20 cellular contexts compared by ENCODE assay signal in genomic region chr11:10355257-10355661, GRCh38. TPM values are rescaled to one million over a fixed set of nuclear protein-coding genes. Genes with fewer than 3 reads are reported as not detected.
DNase-seq lines count a peak whose midpoint lies in the region; ATAC-seq and TF ChIP-seq lines count a peak whose summit lies in the region.
"Had no signal": no experiment of that assay in that cellular context is flagged by ENCODE, and none has a peak within 500 bp of the region (broad histone marks: within the 10 kb centered on the region; RNA-seq: fewer than 3 reads in every experiment).

No MANE protein-coding gene starts in this region.

- no peak overlapping the region for H3K4me3 Mint-ChIP-seq in activated naive CD8-positive, alpha-beta T cell treated with anti-CD3 and anti-CD28 coated beads for 36 hours
- H3K4me3 Mint-ChIP-seq in naive thymus-derived CD4-positive, alpha-beta T cell: no peak overlapping the region
- H3K4me3 Mint-ChIP-seq: activated CD8-positive, alpha-beta memory T cell treated with anti-CD3 and anti-CD28 coated beads, Interleukin-2, amount 10 ng/mL, durations not matched to agents 7 days and 5 days; natural killer cell; T-helper 1 cell treated with Interleukin-12 subunit alpha and Interleukin-12 subunit beta and Interleukin-4 antibody, amounts not matched to agents 30 μg/mL and 1 μg/mL, for 36 hours had no signal

- peaks cover 3 to 5% of the 10 kb centered on the region in 2 donors for H3K27me3 ChIP-seq in naive thymus-derived CD4-positive, alpha-beta T cell (ENCODE audit: control insufficient read depth in 2 of 2, insufficient read depth in 2 of 2, low read length in 2 of 2)
- H3K27me3 ChIP-seq: esophagus squamous epithelium had no signal

- intact Hi-C loops in naive thymus-derived CD4-positive, alpha-beta T cell (cut with micrococcal nuclease): no loop called here

- no peaks in the 10 kb centered on the region for H3K4me1 ChIP-seq in naive thymus-derived CD4-positive, alpha-beta T cell (ENCODE audit: control insufficient read depth in 2 of 2, insufficient read depth in 2 of 2, low read length in 2 of 2)

- H3K27ac ChIP-seq in naive thymus-derived CD4-positive, alpha-beta T cell (ENCODE audit: low read depth, low read length): no peak overlapping the region
- H3K27ac ChIP-seq: lower lobe of right lung had no signal

- H3K4me3 ChIP-seq in fibroblast of mammary gland (ENCODE audit: control insufficient read depth, low read depth, low read length) (no peak overlapping the region), skeletal muscle cell (ENCODE audit: low read depth, low read length) (no peak overlapping the region)
- no peak overlapping the region for H3K4me3 ChIP-seq in naive thymus-derived CD4-positive, alpha-beta T cell (ENCODE audit: low read length)
- H3K4me3 ChIP-seq: esophagus squamous epithelium, lower lobe of right lung had no signal

- ATAC-seq in naive thymus-derived CD4-positive, alpha-beta T cell: no peak
- ATAC-seq in GM19035 (IDR thresholded peaks at IDR 0.05; ENCODE audit: unreplicated experiment): no peak
- ATAC-seq: activated CD4-positive, CD25-positive, alpha-beta regulatory T cell treated with anti-CD3 and anti-CD28 coated beads, Interleukin-2, amount 50 U/mL, for 24 hours; activated CD8-positive, alpha-beta memory T cell treated with anti-CD3 and anti-CD28 coated beads, Interleukin-2, amount 10 ng/mL, durations not matched to agents 7 days and 5 days; lower lobe of right lung; natural killer cell had no signal

- H3K27me3 Mint-ChIP-seq in activated naive CD8-positive, alpha-beta T cell treated with anti-CD3 and anti-CD28 coated beads for 36 hours: peaks cover 24% of the 10 kb centered on the region
- peaks cover 20 to 44% (median 32%) of the 10 kb centered on the region in 5 donors for H3K27me3 Mint-ChIP-seq in naive thymus-derived CD4-positive, alpha-beta T cell

- H3K36me3 Mint-ChIP-seq in activated naive CD8-positive, alpha-beta T cell treated with anti-CD3 and anti-CD28 coated beads for 36 hours: no peaks in the 10 kb centered on the region
- no peaks in the 10 kb centered on the region for H3K36me3 Mint-ChIP-seq in naive thymus-derived CD4-positive, alpha-beta T cell
- H3K36me3 Mint-ChIP-seq: activated CD8-positive, alpha-beta memory T cell treated with anti-CD3 and anti-CD28 coated beads, Interleukin-2, amount 10 ng/mL, durations not matched to agents 7 days and 5 days; natural killer cell had no signal

- H3K27ac Mint-ChIP-seq in activated naive CD8-positive, alpha-beta T cell treated with anti-CD3 and anti-CD28 coated beads for 36 hours: no peak overlapping the region
- H3K27ac Mint-ChIP-seq in naive thymus-derived CD4-positive, alpha-beta T cell: no peak overlapping the region
- H3K27ac Mint-ChIP-seq: activated CD8-positive, alpha-beta memory T cell treated with anti-CD3 and anti-CD28 coated beads, Interleukin-2, amount 10 ng/mL, durations not matched to agents 7 days and 5 days; natural killer cell; T-helper 1 cell treated with Interleukin-12 subunit alpha and Interleukin-12 subunit beta and Interleukin-4 antibody, amounts not matched to agents 30 μg/mL and 1 μg/mL, for 36 hours had no signal

- no peaks in the 10 kb centered on the region for H3K36me3 ChIP-seq in naive thymus-derived CD4-positive, alpha-beta T cell (ENCODE audit: control insufficient read depth in 2 of 3, insufficient read depth in 3 of 3, low read length in 3 of 3)
- H3K36me3 ChIP-seq: esophagus squamous epithelium, lower lobe of right lung had no signal

- peaks cover 2% of the 10 kb centered on the region for H3K4me1 Mint-ChIP-seq in activated naive CD8-positive, alpha-beta T cell treated with anti-CD3 and anti-CD28 coated beads for 36 hours
- no peaks in the 10 kb centered on the region for H3K4me1 Mint-ChIP-seq in naive thymus-derived CD4-positive, alpha-beta T cell
- H3K4me1 Mint-ChIP-seq: activated CD8-positive, alpha-beta memory T cell treated with anti-CD3 and anti-CD28 coated beads, Interleukin-2, amount 10 ng/mL, durations not matched to agents 7 days and 5 days; natural killer cell had no signal

- POLR2A ChIA-PET in naive thymus-derived CD4-positive, alpha-beta T cell (lab: Charles Lee): no interaction called here

- no peak for TF ChIP-seq CTCF in fibroblast of mammary gland (conservative IDR thresholded peaks at IDR 0.05; ENCODE audit: control insufficient read depth, insufficient read depth, low read depth, low read length)
- TF ChIP-seq CTCF in GM10266 (IDR thresholded peaks at IDR 0.05; ENCODE audit: control insufficient read depth, insufficient read depth, low read depth, missing control alignments): no peak

- no peaks in the 10 kb centered on the region for H3K9me3 Mint-ChIP-seq in activated naive CD8-positive, alpha-beta T cell treated with anti-CD3 and anti-CD28 coated beads for 36 hours
- H3K9me3 Mint-ChIP-seq in naive thymus-derived CD4-positive, alpha-beta T cell: peaks cover 0 to 4% (median 0%) of the 10 kb centered on the region in 11 donors
- H3K9me3 Mint-ChIP-seq: natural killer cell; T-helper 1 cell treated with Interleukin-12 subunit alpha and Interleukin-12 subunit beta and Interleukin-4 antibody, amounts not matched to agents 30 μg/mL and 1 μg/mL, for 36 hours had no signal

- H3K9me3 ChIP-seq in naive thymus-derived CD4-positive, alpha-beta T cell (ENCODE audit: control insufficient read depth in 2 of 3, low read length in 3 of 3): no peaks in the 10 kb centered on the region
- H3K9me3 ChIP-seq: esophagus squamous epithelium, lower lobe of right lung had no signal

- DNase-seq in GM03348 (ENCODE audit: low spot score) (peak; percentile 47), RPMI7951 (ENCODE audit: low read depth) (peak; percentile 24), fibroblast of mammary gland (ENCODE audit: low read depth) (peak; percentile 87), skeletal muscle cell (ENCODE audit: low read depth) (peak; percentile 86), GM10266 (ENCODE audit: extremely low spot score) (no peak)
- DNase-seq in activated naive CD8-positive, alpha-beta T cell treated with anti-CD3 and anti-CD28 coated beads for 36 hours: no peak
- no peak for DNase-seq in naive thymus-derived CD4-positive, alpha-beta T cell
- DNase-seq: activated CD8-positive, alpha-beta memory T cell treated with anti-CD3 and anti-CD28 coated beads, Interleukin-2, amount 10 ng/mL, durations not matched to agents 7 days and 5 days; activated gamma-delta T cell treated with Interleukin-2 at 50 U/mL for 16 hours; C1 segment of cervical spinal cord; dermis blood vessel endothelial cell; DMS53; esophagus squamous epithelium; lower lobe of right lung; natural killer cell; NCI-H82; stimulated activated CD4-positive, alpha-beta T cell treated with anti-CD3 and anti-CD28 coated beads, Interleukin-1b, Interleukin-23, amount 100 ng/mL, for 48 hours had no signal

- CTCF ChIA-PET in naive thymus-derived CD4-positive, alpha-beta T cell (lab: Charles Lee): no interaction called here

RNA-seq across cellular contexts. Expression of gene ADM, which starts 50.4 kb away (rescaled TPM):
- 102 and 123 TPM in 2 replicates for total RNA-seq in RPMI7951 (2014; rRNA removed; shearing (Covaris generic))
- total RNA-seq in activated naive CD8-positive, alpha-beta T cell treated with anti-CD3 and anti-CD28 coated beads for 36 hours: 1 to 10 TPM; 1.5 to 2.1 TPM
- 10 to 100 TPM in 1 of 5 experiments, 1 to 10 TPM in 2, under 1 TPM in 2; 0.19 to 27.2 (median 3.8) TPM for total RNA-seq in naive thymus-derived CD4-positive, alpha-beta T cell
- polyA plus RNA-seq in naive thymus-derived CD4-positive, alpha-beta T cell: not detected

Comparison
In these comparisons a context has a peak if more than half of its experiments do, and no peak if none do; other contexts are left out.
1. DNase-seq: peak in GM03348 (single experiment), RPMI7951 (single experiment), fibroblast of mammary gland (single experiment) and skeletal muscle cell (single experiment); none in activated naive CD8-positive, alpha-beta T cell treated with anti-CD3 and anti-CD28 coated beads for 36 hours (single experiment), naive thymus-derived CD4-positive, alpha-beta T cell (0 of 9) and GM10266 (single experiment).